11 cellular contexts compared by ENCODE assay signal in genomic region chr6:4790158-4790899, GRCh38. TPM values are rescaled to one million over a fixed set of nuclear protein-coding genes. Genes with fewer than 3 reads are reported as not detected.
DNase-seq lines count a peak whose midpoint lies in the region; ATAC-seq and TF ChIP-seq lines count a peak whose summit lies in the region.
"Had no signal": no experiment of that assay in that cellular context is flagged by ENCODE, and none has a peak within 500 bp of the region (broad histone marks: within the 10 kb centered on the region; RNA-seq: fewer than 3 reads in every experiment).

No MANE protein-coding gene starts in this region.

- TF ChIP-seq CTCF in MM.1S (IDR thresholded peaks at IDR 0.05; ENCODE audit: low read length), result peak; percentile 30
- TF ChIP-seq CTCF in choroid plexus epithelial cell (conservative IDR thresholded peaks at IDR 0.05; ENCODE audit: low read depth, low read length), result peak; percentile 40
- no peak for TF ChIP-seq CTCF in hepatocyte (IDR thresholded peaks at IDR 0.05; ENCODE audit: poor library complexity)

- POLR2A ChIA-PET in CD4-positive, alpha-beta memory T cell (lab: Charles Lee; ENCODE audit: partially characterized antibody), result no interaction called here

- intact Hi-C loops in CD4-positive, alpha-beta memory T cell (cut with micrococcal nuclease), result no loop called here

- peaks cover 49% of the 10 kb centered on the region for H3K4me1 Mint-ChIP-seq in activated T-cell treated with anti-CD3 and anti-CD28 coated beads, Interleukin-2, amount 50 U/mL, for 72 hours (ENCODE audit: low read depth)
- peaks cover 53% of the 10 kb centered on the region for H3K4me1 Mint-ChIP-seq in stimulated activated naive CD8-positive, alpha-beta T cell treated with anti-CD3 and anti-CD28 coated beads, Interleukin-15, amount 100 ng/mL, for 72 hours
- H3K4me1 Mint-ChIP-seq in CD4-positive, alpha-beta memory T cell, result peaks cover 32 to 56% (median 46%) of the 10 kb centered on the region in 4 donors

- H3K4me1 ChIP-seq in MM.1S (ENCODE audit: low read length) (no peaks in the 10 kb centered on the region), hepatocyte (ENCODE audit: insufficient read depth) (peaks cover 7% of the 10 kb centered on the region)
- H3K4me1 ChIP-seq in CD4-positive, alpha-beta memory T cell (ENCODE audit: insufficient read depth, low read length), result peaks cover 19% of the 10 kb centered on the region

- no peaks in the 10 kb centered on the region for H3K27me3 Mint-ChIP-seq in activated T-cell treated with anti-CD3 and anti-CD28 coated beads, Interleukin-2, amount 50 U/mL, for 72 hours (ENCODE audit: low read depth)
- no peaks in the 10 kb centered on the region for H3K27me3 Mint-ChIP-seq in stimulated activated naive CD8-positive, alpha-beta T cell treated with anti-CD3 and anti-CD28 coated beads, Interleukin-15, amount 100 ng/mL, for 72 hours
- H3K27me3 Mint-ChIP-seq in CD4-positive, alpha-beta memory T cell, result no peaks in the 10 kb centered on the region

- H4K20me1 ChIP-seq in MM.1S (ENCODE audit: insufficient read depth, low read length) (peaks cover 73% of the 10 kb centered on the region), hepatocyte (ENCODE audit: insufficient read depth, poor library complexity, severe bottlenecking) (peaks cover 85% of the 10 kb centered on the region)

- no peaks in the 10 kb centered on the region for H3K27me3 ChIP-seq in MM.1S (replicated peaks; ENCODE audit: insufficient read depth, low read length)
- no peaks in the 10 kb centered on the region for H3K27me3 ChIP-seq in hepatocyte
- no peaks in the 10 kb centered on the region for H3K27me3 ChIP-seq in CD4-positive, alpha-beta memory T cell (ENCODE audit: insufficient read depth, low read length)

- no peak for DNase-seq in activated T-cell treated with anti-CD3 and anti-CD28 coated beads, Interleukin-2, amount 50 U/mL, for 72 hours
- DNase-seq in activated T-cell treated with anti-CD3 and anti-CD28 coated beads for 4 hours, result no peak
- DNase-seq in MM.1S, result no peak
- DNase-seq in choroid plexus epithelial cell (ENCODE audit: low read depth), result peak; percentile 58
- no peak for DNase-seq in stimulated activated naive CD8-positive, alpha-beta T cell treated with anti-CD3 and anti-CD28 coated beads, Interleukin-15, amount 100 ng/mL, for 72 hours
- no peak for DNase-seq in NCI-H2227 treated with DMSO at 0.1 percent for 48 hours (lab: John Stamatoyannopoulos, UW)
- no peak for DNase-seq in hepatocyte (ENCODE audit: low spot score)
- no peak for DNase-seq in CD4-positive, alpha-beta memory T cell
- DNase-seq: effector CD4-positive, alpha-beta T cell; NCI-H2081; occipital lobe had no signal

- H3K9me3 Mint-ChIP-seq in activated T-cell treated with anti-CD3 and anti-CD28 coated beads, Interleukin-2, amount 50 U/mL, for 72 hours, result peaks cover 0 to 2% of the 10 kb centered on the region in 2 donors
- no peaks in the 10 kb centered on the region for H3K9me3 Mint-ChIP-seq in stimulated activated naive CD8-positive, alpha-beta T cell treated with anti-CD3 and anti-CD28 coated beads, Interleukin-15, amount 100 ng/mL, for 72 hours
- H3K9me3 Mint-ChIP-seq in CD4-positive, alpha-beta memory T cell, result no peaks in the 10 kb centered on the region

- H3K4me2 ChIP-seq in MM.1S (ENCODE audit: low read depth, low read length) (no peak overlapping the region), hepatocyte (no peak overlapping the region)

- H3K27ac Mint-ChIP-seq in activated T-cell treated with anti-CD3 and anti-CD28 coated beads, Interleukin-2, amount 50 U/mL, for 72 hours, result peak overlapping the region; percentile 68
- H3K27ac Mint-ChIP-seq in stimulated activated naive CD8-positive, alpha-beta T cell treated with anti-CD3 and anti-CD28 coated beads, Interleukin-15, amount 100 ng/mL, for 72 hours, result no peak overlapping the region
- H3K27ac Mint-ChIP-seq in CD4-positive, alpha-beta memory T cell, result peak overlapping the region in 1 of 7 donors; percentile 24

- H2AFZ ChIP-seq in MM.1S (ENCODE audit: low read length), result no peak overlapping the region
- no peak overlapping the region for H2AFZ ChIP-seq in hepatocyte

- no peaks in the 10 kb centered on the region for H3K9me3 ChIP-seq in MM.1S (replicated peaks; ENCODE audit: insufficient read depth, low read length)
- no peaks in the 10 kb centered on the region for H3K9me3 ChIP-seq in hepatocyte (ENCODE audit: low read depth)
- H3K9me3 ChIP-seq in CD4-positive, alpha-beta memory T cell (ENCODE audit: control insufficient read depth in 1 of 2, low read length in 2 of 2), result no peaks in the 10 kb centered on the region

- H3K4me3 Mint-ChIP-seq in activated T-cell treated with anti-CD3 and anti-CD28 coated beads, Interleukin-2, amount 50 U/mL, for 72 hours, result peak overlapping the region; percentile 14 to 54
- peak overlapping the region in 1 of 2 donors; percentile 42 for H3K4me3 Mint-ChIP-seq in stimulated activated naive CD8-positive, alpha-beta T cell treated with anti-CD3 and anti-CD28 coated beads, Interleukin-15, amount 100 ng/mL, for 72 hours
- peak overlapping the region in 3 of 8 donors; percentile 16 to 43 (median 18) for H3K4me3 Mint-ChIP-seq in CD4-positive, alpha-beta memory T cell

- WGBS in hepatocyte (ENCODE audit: low lambda C conversion rate, missing lambda C conversion rate), result 84% methylated on average over 5 of the region's 5 CpGs

- ATAC-seq in activated T-cell treated with anti-CD3 and anti-CD28 coated beads, Interleukin-2, amount 50 U/mL, for 72 hours (replicated peaks in 1 of 2), result peak; percentile 55 to 56
- peak; percentile 71 for ATAC-seq in stimulated activated naive CD8-positive, alpha-beta T cell treated with anti-CD3 and anti-CD28 coated beads, Interleukin-15, amount 100 ng/mL, for 72 hours

- no peak overlapping the region for H3K9ac ChIP-seq in MM.1S (ENCODE audit: low read length)

- peaks cover 0 to 5% of the 10 kb centered on the region in 2 donors for H3K36me3 Mint-ChIP-seq in activated T-cell treated with anti-CD3 and anti-CD28 coated beads, Interleukin-2, amount 50 U/mL, for 72 hours (ENCODE audit: insufficient read depth in 2 of 2)
- peaks cover 3 to 9% of the 10 kb centered on the region in 2 donors for H3K36me3 Mint-ChIP-seq in CD4-positive, alpha-beta memory T cell

- CTCF ChIA-PET in CD4-positive, alpha-beta memory T cell (lab: Charles Lee; ENCODE audit: partially characterized antibody), result interaction anchor here (0.8 to 1.1 kb wide), 3 partner anchors 10 to 13 kb away, joined by 3 to 4 read pairs (median 3); no protein-coding TSS in a partner anchor

- H3K36me3 ChIP-seq in MM.1S (replicated peaks; ENCODE audit: insufficient read depth, low read length) (no peaks in the 10 kb centered on the region), hepatocyte (replicated peaks; ENCODE audit: insufficient read depth, low read depth) (no peaks in the 10 kb centered on the region)
- no peaks in the 10 kb centered on the region for H3K36me3 ChIP-seq in CD4-positive, alpha-beta memory T cell (ENCODE audit: insufficient read depth, low read length)

- no peaks in the 10 kb centered on the region for H3F3A ChIP-seq in MM.1S (ENCODE audit: insufficient read depth, low read length)

- H3K79me2 ChIP-seq in MM.1S (ENCODE audit: low read length) (peaks cover 99% of the 10 kb centered on the region), hepatocyte (peaks cover 98% of the 10 kb centered on the region)

- H3K4me3 ChIP-seq in MM.1S (ENCODE audit: low read length) (no peak overlapping the region), choroid plexus epithelial cell (ENCODE audit: low read depth, low read length) (no peak overlapping the region), hepatocyte (no peak overlapping the region)
- H3K4me3 ChIP-seq in CD4-positive, alpha-beta memory T cell (ENCODE audit: low read length in 2 of 2), result no peak overlapping the region

- H3K27ac ChIP-seq in MM.1S (ENCODE audit: low read length) (no peak overlapping the region), hepatocyte (no peak overlapping the region)
- H3K27ac ChIP-seq in CD4-positive, alpha-beta memory T cell (ENCODE audit: low read depth, low read length), result no peak overlapping the region

- H3K9me2 ChIP-seq in MM.1S (replicated peaks; ENCODE audit: insufficient read depth, low read length) (no peaks in the 10 kb centered on the region), hepatocyte (replicated peaks; ENCODE audit: insufficient read depth) (no peaks in the 10 kb centered on the region)

RNA-seq across cellular contexts. Expression of gene CDYL, which starts 14.1 kb away (rescaled TPM):
- total RNA-seq in activated T-cell treated with anti-CD3 and anti-CD28 coated beads, Interleukin-2, amount 50 U/mL, for 72 hours, result 10 to 100 TPM; 39.2 to 40.8 TPM
- total RNA-seq in hepatocyte, result 30.4 TPM in 2 replicates
- 25.3 and 28.9 TPM in 2 replicates for polyA plus RNA-seq in hepatocyte
- total RNA-seq in CD4-positive, alpha-beta memory T cell, result 10 to 100 TPM; 31.7 to 36.7 TPM
- polyA plus RNA-seq in CD4-positive, alpha-beta memory T cell, result 1 to 10 TPM; 1.5 to 6.7 TPM
